In genomic region chr10:69651362-69651761, GRCh38 we compare ENCODE assay signal across 21 cellular contexts. TPM values are rescaled to one million over a fixed set of nuclear protein-coding genes. Genes with fewer than 3 reads are reported as not detected.
"Had no signal": no experiment of that assay in that cellular context is flagged by ENCODE, and none has a peak within 500 bp of the region (broad histone marks: within the 10 kb centered on the region; RNA-seq: fewer than 3 reads in every experiment).

No MANE protein-coding gene starts in this region.

- H3K4me2 ChIP-seq: hepatocyte had no signal

- H3K4me3 ChIP-seq: hepatocyte, lower lobe of right lung, mucosa of descending colon, ovary, prostate gland, right atrium auricular region, SK-N-MC, tibial artery had no signal

- H2AFZ ChIP-seq: hepatocyte had no signal

- H3K27me3 ChIP-seq: hepatocyte, ovary, right atrium auricular region, tibial artery had no signal

- H3K36me3 Mint-ChIP-seq: activated naive CD8-positive, alpha-beta T cell treated with anti-CD3 and anti-CD28 coated beads for 36 hours; immature natural killer cell had no signal

- H3K4me3 Mint-ChIP-seq: activated naive CD8-positive, alpha-beta T cell treated with anti-CD3 and anti-CD28 coated beads for 36 hours; stimulated activated naive CD8-positive, alpha-beta T cell treated with anti-CD3 and anti-CD28 coated beads, Interleukin-15, amount 100 ng/mL, for 72 hours had no signal

- H3K4me1 ChIP-seq: foreskin keratinocyte, lower lobe of right lung, prostate gland, right atrium auricular region, tibial artery had no signal

- H3K9me3 Mint-ChIP-seq: stimulated activated naive CD8-positive, alpha-beta T cell treated with anti-CD3 and anti-CD28 coated beads, Interleukin-15, amount 100 ng/mL, for 72 hours had no signal

- H3K36me3 ChIP-seq: lower lobe of right lung, ovary, prostate gland, right atrium auricular region, tibial artery had no signal

- H3K27ac Mint-ChIP-seq: activated naive CD8-positive, alpha-beta T cell treated with anti-CD3 and anti-CD28 coated beads for 36 hours; immature natural killer cell had no signal

- DNase-seq: activated CD4-positive, alpha-beta T cell treated with anti-CD3 and anti-CD28 coated beads for 1 hour; activated naive CD8-positive, alpha-beta T cell treated with anti-CD3 and anti-CD28 coated beads for 36 hours; activated T-cell treated with anti-CD3 and anti-CD28 coated beads, Interleukin-2, amount 50 U/mL, for 1 hour; amygdala; foreskin keratinocyte; immature natural killer cell; lower lobe of right lung; mesendoderm; mucosa of descending colon; ovary; stimulated activated CD4-positive, alpha-beta T cell treated with anti-CD3 and anti-CD28 coated beads, Interleukin-4, amount 100 ng/mL, for 4 hours; stimulated activated naive CD8-positive, alpha-beta T cell treated with anti-CD3 and anti-CD28 coated beads, Interleukin-15, amount 100 ng/mL, for 72 hours; SW 1271; T-helper 9 cell; tibial artery had no signal

- H3K9me3 ChIP-seq: lower lobe of right lung, mucosa of descending colon, ovary, prostate gland, right atrium auricular region, tibial artery had no signal

- H3K27ac ChIP-seq: foreskin keratinocyte, hepatocyte, lower lobe of right lung, ovary, prostate gland, right atrium auricular region, SK-N-MC, tibial artery had no signal

- ATAC-seq: foreskin keratinocyte; left lobe of liver; lower lobe of right lung; mucosa of descending colon; stimulated activated naive CD8-positive, alpha-beta T cell treated with anti-CD3 and anti-CD28 coated beads, Interleukin-15, amount 100 ng/mL, for 72 hours had no signal

RNA-seq across cellular contexts. Expression of gene FAM241B, which starts 21.3 kb away (rescaled TPM):
- total RNA-seq: urinary bladder had no signal
